In the genomic region with DNA sequence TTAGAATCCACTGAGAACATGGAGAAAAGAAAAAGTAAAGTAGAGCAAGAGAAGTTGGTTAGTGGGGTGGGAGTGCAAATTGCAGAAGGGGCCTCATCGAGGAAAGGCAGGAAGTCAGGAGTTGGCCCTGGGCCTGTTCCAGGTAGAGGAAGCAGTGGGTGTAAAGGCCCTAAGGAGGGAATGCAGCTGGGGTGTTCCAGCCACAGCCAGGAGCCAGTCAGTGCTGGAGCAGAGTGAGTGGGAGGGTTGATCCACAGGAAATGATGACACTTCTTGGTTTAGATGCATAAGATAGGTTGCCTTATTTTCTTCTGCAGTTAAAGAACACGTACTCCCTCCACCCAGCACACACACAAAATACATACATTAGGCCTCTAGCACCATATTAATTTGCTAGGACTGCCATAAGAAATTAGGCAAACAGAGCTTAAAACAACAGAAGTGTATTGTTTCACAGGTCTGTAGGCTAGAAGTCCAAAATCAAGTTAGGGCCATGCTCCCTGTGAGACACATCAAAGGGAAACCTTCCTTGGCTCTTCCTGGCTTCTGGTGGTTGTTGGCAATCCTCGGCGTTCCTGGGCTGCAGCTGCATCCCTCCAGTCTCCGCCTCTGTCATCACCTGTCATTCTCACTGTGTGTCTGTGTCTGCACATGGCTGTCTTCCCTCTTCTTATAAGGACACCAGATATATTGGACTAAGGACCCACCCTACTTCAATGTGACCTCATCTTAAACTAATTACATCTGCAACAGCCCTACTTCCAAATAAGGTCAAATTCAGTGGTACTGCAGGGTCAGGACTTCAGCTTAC, we compare ENCODE assay signal across 1 cellular context.
TF ChIP-seq lines count a peak whose summit lies in the region.

No MANE protein-coding gene starts in this region.

TF ChIP-seq in K562, 482 proteins besides CTCF, POLR2A, EP300 and RAD21 (continued from another document and continues in another):
- TF ChIP-seq, protein P1, sequence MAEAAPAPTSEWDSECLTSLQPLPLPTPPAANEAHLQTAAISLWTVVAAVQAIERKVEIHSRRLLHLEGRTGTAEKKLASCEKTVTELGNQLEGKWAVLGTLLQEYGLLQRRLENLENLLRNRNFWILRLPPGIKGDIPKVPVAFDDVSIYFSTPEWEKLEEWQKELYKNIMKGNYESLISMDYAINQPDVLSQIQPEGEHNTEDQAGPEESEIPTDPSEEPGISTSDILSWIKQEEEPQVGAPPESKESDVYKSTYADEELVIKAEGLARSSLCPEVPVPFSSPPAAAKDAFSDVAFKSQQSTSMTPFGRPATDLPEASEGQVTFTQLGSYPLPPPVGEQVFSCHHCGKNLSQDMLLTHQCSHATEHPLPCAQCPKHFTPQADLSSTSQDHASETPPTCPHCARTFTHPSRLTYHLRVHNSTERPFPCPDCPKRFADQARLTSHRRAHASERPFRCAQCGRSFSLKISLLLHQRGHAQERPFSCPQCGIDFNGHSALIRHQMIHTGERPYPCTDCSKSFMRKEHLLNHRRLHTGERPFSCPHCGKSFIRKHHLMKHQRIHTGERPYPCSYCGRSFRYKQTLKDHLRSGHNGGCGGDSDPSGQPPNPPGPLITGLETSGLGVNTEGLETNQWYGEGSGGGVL (CRISPR knock-in tag; IDR thresholded peaks at IDR 0.05) = no peak
- TF ChIP-seq, protein P2, sequence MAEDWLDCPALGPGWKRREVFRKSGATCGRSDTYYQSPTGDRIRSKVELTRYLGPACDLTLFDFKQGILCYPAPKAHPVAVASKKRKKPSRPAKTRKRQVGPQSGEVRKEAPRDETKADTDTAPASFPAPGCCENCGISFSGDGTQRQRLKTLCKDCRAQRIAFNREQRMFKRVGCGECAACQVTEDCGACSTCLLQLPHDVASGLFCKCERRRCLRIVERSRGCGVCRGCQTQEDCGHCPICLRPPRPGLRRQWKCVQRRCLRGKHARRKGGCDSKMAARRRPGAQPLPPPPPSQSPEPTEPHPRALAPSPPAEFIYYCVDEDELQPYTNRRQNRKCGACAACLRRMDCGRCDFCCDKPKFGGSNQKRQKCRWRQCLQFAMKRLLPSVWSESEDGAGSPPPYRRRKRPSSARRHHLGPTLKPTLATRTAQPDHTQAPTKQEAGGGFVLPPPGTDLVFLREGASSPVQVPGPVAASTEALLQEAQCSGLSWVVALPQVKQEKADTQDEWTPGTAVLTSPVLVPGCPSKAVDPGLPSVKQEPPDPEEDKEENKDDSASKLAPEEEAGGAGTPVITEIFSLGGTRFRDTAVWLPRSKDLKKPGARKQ (CRISPR knock-in tag; IDR thresholded peaks at IDR 0.05) = no peak
- peak; percentile 78 for TF ChIP-seq ETV1 (tag; conservative IDR thresholded peaks at IDR 0.05; ENCODE audit: low read depth)
- no peak for TF ChIP-seq ATF1 (CRISPR knock-in tag; IDR thresholded peaks at IDR 0.05)
- TF ChIP-seq ATF1 (tag; IDR thresholded peaks at IDR 0.05) = 0 out of 2 replicates have a peak, but pooled peaks have one; percentile 29
- TF ChIP-seq CSDE1 (IDR thresholded peaks at IDR 0.05) = no peak
- no peak for TF ChIP-seq HLTF (IDR thresholded peaks at IDR 0.05)
- TF ChIP-seq, protein P3, sequence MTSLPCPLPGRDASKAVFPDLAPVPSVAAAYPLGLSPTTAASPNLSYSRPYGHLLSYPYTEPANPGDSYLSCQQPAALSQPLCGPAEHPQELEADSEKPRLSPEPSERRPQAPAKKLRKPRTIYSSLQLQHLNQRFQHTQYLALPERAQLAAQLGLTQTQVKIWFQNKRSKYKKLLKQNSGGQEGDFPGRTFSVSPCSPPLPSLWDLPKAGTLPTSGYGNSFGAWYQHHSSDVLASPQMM (CRISPR knock-in tag; IDR thresholded peaks at IDR 0.05) = no peak
- TF ChIP-seq CEBPG (CRISPR knock-in tag; IDR thresholded peaks at IDR 0.05) = no peak
- peak in 1 of 2 experiments; percentile 85; a peak in 2 of 4 replicates for TF ChIP-seq CEBPG (tag; conservative IDR thresholded peaks at IDR 0.05 in 1 of 2, IDR thresholded peaks at IDR 0.05 in 1 of 2)
- TF ChIP-seq GABPB1 (CRISPR knock-in tag; IDR thresholded peaks at IDR 0.05) = peak; percentile 64; the same call in 1 of the 2 replicates
- no peak for TF ChIP-seq PCBP2 (IDR thresholded peaks at IDR 0.05; ENCODE audit: low read depth, low read length, poor library complexity, severe bottlenecking)
- TF ChIP-seq, protein P4, sequence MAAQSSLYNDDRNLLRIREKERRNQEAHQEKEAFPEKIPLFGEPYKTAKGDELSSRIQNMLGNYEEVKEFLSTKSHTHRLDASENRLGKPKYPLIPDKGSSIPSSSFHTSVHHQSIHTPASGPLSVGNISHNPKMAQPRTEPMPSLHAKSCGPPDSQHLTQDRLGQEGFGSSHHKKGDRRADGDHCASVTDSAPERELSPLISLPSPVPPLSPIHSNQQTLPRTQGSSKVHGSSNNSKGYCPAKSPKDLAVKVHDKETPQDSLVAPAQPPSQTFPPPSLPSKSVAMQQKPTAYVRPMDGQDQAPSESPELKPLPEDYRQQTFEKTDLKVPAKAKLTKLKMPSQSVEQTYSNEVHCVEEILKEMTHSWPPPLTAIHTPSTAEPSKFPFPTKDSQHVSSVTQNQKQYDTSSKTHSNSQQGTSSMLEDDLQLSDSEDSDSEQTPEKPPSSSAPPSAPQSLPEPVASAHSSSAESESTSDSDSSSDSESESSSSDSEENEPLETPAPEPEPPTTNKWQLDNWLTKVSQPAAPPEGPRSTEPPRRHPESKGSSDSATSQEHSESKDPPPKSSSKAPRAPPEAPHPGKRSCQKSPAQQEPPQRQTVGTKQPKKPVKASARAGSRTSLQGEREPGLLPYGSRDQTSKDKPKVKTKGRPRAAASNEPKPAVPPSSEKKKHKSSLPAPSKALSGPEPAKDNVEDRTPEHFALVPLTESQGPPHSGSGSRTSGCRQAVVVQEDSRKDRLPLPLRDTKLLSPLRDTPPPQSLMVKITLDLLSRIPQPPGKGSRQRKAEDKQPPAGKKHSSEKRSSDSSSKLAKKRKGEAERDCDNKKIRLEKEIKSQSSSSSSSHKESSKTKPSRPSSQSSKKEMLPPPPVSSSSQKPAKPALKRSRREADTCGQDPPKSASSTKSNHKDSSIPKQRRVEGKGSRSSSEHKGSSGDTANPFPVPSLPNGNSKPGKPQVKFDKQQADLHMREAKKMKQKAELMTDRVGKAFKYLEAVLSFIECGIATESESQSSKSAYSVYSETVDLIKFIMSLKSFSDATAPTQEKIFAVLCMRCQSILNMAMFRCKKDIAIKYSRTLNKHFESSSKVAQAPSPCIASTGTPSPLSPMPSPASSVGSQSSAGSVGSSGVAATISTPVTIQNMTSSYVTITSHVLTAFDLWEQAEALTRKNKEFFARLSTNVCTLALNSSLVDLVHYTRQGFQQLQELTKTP (IDR thresholded peaks at IDR 0.05; ENCODE audit: low read depth in 1 of 2, partially characterized antibody in 2 of 2) = no peak
- peak; percentile 37; the same call in 1 of the 2 replicates for TF ChIP-seq SMAD4 (CRISPR knock-in tag; conservative IDR thresholded peaks at IDR 0.05)
- peak; percentile 45; the same call in 1 of the 2 replicates for TF ChIP-seq KLF16 (IDR thresholded peaks at IDR 0.05)
- no peak for TF ChIP-seq ZBTB8A (IDR thresholded peaks at IDR 0.05; ENCODE audit: partially characterized antibody)
- no peak for TF ChIP-seq YBX1 (IDR thresholded peaks at IDR 0.05)
- TF ChIP-seq, protein P5, sequence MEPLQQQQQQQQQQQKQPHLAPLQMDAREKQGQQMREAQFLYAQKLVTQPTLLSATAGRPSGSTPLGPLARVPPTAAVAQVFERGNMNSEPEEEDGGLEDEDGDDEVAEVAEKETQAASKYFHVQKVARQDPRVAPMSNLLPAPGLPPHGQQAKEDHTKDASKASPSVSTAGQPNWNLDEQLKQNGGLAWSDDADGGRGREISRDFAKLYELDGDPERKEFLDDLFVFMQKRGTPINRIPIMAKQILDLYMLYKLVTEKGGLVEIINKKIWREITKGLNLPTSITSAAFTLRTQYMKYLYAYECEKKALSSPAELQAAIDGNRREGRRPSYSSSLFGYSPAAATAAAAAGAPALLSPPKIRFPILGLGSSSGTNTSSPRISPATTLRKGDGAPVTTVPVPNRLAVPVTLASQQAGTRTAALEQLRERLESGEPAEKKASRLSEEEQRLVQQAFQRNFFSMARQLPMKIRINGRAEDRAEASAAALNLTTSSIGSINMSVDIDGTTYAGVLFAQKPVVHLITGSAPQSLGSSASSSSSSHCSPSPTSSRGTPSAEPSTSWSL (CRISPR knock-in tag; IDR thresholded peaks at IDR 0.05; ENCODE audit: borderline replicate concordance) = no peak
- TF ChIP-seq SMARCC2 (IDR thresholded peaks at IDR 0.05; ENCODE audit: low read depth) = no peak; the same call in 1 of the 2 replicates
- TF ChIP-seq, protein P6, sequence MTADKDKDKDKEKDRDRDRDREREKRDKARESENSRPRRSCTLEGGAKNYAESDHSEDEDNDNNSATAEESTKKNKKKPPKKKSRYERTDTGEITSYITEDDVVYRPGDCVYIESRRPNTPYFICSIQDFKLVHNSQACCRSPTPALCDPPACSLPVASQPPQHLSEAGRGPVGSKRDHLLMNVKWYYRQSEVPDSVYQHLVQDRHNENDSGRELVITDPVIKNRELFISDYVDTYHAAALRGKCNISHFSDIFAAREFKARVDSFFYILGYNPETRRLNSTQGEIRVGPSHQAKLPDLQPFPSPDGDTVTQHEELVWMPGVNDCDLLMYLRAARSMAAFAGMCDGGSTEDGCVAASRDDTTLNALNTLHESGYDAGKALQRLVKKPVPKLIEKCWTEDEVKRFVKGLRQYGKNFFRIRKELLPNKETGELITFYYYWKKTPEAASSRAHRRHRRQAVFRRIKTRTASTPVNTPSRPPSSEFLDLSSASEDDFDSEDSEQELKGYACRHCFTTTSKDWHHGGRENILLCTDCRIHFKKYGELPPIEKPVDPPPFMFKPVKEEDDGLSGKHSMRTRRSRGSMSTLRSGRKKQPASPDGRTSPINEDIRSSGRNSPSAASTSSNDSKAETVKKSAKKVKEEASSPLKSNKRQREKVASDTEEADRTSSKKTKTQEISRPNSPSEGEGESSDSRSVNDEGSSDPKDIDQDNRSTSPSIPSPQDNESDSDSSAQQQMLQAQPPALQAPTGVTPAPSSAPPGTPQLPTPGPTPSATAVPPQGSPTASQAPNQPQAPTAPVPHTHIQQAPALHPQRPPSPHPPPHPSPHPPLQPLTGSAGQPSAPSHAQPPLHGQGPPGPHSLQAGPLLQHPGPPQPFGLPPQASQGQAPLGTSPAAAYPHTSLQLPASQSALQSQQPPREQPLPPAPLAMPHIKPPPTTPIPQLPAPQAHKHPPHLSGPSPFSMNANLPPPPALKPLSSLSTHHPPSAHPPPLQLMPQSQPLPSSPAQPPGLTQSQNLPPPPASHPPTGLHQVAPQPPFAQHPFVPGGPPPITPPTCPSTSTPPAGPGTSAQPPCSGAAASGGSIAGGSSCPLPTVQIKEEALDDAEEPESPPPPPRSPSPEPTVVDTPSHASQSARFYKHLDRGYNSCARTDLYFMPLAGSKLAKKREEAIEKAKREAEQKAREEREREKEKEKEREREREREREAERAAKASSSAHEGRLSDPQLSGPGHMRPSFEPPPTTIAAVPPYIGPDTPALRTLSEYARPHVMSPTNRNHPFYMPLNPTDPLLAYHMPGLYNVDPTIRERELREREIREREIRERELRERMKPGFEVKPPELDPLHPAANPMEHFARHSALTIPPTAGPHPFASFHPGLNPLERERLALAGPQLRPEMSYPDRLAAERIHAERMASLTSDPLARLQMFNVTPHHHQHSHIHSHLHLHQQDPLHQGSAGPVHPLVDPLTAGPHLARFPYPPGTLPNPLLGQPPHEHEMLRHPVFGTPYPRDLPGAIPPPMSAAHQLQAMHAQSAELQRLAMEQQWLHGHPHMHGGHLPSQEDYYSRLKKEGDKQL (CRISPR knock-in tag; IDR thresholded peaks at IDR 0.05; ENCODE audit: borderline replicate concordance) = no peak
- peak; percentile 40; the same call in 1 of the 2 replicates for TF ChIP-seq L3MBTL2 (IDR thresholded peaks at IDR 0.05)
- no peak for TF ChIP-seq FOXJ2 (tag; IDR thresholded peaks at IDR 0.05)
- no peak for TF ChIP-seq ZNF445 (CRISPR knock-in tag; IDR thresholded peaks at IDR 0.05; ENCODE audit: low read depth)
- TF ChIP-seq, protein P7, sequence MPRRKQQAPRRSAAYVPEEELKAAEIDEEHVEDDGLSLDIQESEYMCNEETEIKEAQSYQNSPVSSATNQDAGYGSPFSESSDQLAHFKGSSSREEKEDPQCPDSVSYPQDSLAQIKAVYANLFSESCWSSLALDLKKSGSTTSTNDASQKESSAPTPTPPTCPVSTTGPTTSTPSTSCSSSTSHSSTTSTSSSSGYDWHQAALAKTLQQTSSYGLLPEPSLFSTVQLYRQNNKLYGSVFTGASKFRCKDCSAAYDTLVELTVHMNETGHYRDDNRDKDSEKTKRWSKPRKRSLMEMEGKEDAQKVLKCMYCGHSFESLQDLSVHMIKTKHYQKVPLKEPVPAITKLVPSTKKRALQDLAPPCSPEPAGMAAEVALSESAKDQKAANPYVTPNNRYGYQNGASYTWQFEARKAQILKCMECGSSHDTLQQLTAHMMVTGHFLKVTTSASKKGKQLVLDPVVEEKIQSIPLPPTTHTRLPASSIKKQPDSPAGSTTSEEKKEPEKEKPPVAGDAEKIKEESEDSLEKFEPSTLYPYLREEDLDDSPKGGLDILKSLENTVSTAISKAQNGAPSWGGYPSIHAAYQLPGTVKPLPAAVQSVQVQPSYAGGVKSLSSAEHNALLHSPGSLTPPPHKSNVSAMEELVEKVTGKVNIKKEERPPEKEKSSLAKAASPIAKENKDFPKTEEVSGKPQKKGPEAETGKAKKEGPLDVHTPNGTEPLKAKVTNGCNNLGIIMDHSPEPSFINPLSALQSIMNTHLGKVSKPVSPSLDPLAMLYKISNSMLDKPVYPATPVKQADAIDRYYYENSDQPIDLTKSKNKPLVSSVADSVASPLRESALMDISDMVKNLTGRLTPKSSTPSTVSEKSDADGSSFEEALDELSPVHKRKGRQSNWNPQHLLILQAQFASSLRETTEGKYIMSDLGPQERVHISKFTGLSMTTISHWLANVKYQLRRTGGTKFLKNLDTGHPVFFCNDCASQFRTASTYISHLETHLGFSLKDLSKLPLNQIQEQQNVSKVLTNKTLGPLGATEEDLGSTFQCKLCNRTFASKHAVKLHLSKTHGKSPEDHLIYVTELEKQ (CRISPR knock-in tag; IDR thresholded peaks at IDR 0.05) = no peak
- TF ChIP-seq TARDBP (IDR thresholded peaks at IDR 0.05) = no peak
- TF ChIP-seq NFYB (IDR thresholded peaks at IDR 0.05; ENCODE audit: extremely low read depth, insufficient read length) = no peak
- TF ChIP-seq LEF1 (IDR thresholded peaks at IDR 0.05) = peak; percentile 32; the same call in 1 of the 2 replicates
- TF ChIP-seq RBFOX2 (IDR thresholded peaks at IDR 0.05; ENCODE audit: low read depth, low read length) = peak; percentile 34
